ENCODE assay signal across 2 cellular contexts in the genomic region with DNA sequence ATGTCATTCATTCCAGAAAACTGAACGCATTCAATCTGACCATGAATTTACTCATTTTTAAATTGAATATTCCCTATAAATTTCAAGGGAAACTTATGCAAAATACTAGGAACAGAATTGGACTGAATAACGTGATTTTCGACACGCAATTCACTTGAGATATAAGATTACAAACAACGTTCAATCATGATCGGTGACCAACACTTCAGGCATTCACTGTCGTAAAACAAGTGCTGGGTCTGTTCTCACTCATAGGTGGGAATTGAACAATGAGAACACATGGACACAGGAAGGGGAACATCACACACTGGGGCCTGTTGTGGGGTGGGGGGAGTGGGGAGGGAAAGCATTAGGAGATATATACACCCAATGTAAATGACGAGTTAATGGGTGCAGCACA. TPM values are rescaled to one million over a fixed set of nuclear protein-coding genes. Genes with fewer than 3 reads are reported as not detected.
"Had no signal": no experiment of that assay in that cellular context is flagged by ENCODE, and none has a peak within 500 bp of the region (broad histone marks: within the 10 kb centered on the region; RNA-seq: fewer than 3 reads in every experiment).

No MANE protein-coding gene starts in this region.

RNA-seq across cellular contexts. Expression of gene SMIM10, which starts 29.1 kb away (rescaled TPM):
- total RNA-seq: PC-3, SJCRH30 had no signal
